Comparison of ENCODE assay signal across 1 cellular context in the genomic region with DNA sequence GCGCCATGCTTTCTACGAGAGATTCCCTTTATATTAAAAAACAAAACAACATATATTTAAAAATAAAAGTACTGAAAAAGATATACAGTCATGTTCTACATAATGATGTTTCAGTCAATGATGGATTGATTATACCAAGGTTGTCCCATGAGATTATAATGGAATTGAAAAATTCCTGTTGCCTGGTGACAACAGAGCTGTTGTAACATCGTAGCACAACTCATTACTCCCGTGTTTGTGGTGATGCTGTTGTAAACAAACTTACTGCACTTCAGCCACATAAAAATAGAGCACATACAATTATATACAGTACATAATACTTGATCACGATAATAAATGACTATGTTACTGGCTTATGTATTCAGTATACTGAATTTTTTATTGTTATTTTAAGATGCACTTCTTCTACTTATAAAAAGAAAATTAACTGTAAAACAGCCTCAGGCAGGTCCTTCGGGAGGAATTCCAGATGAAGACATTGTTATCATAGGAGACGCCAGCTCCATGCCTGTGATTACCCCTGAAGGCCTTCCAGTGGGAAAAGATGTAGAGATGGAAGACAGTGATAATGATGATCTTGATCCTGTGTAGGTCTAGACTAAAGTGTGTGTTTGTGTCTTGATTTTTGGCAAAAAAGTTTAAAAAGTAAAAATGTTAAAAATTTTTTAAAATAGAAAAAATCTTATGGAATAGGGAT.
TF ChIP-seq lines count a peak whose summit lies in the region.

No MANE protein-coding gene starts in this region.

TF ChIP-seq in WTC11, 78 proteins besides CTCF, POLR2A, EP300 and RAD21 (continued from another document):
- TF ChIP-seq MLX (CRISPR knock-in tag; IDR thresholded peaks at IDR 0.05) (no peak), TEAD1 (CRISPR knock-in tag; IDR thresholded peaks at IDR 0.05) (no peak), IRF2 (CRISPR knock-in tag; IDR thresholded peaks at IDR 0.05; ENCODE audit: borderline replicate concordance, low read depth) (no peak), PREB (CRISPR knock-in tag; IDR thresholded peaks at IDR 0.05; ENCODE audit: borderline replicate concordance) (no peak), FOXP1 (CRISPR knock-in tag; IDR thresholded peaks at IDR 0.05; ENCODE audit: borderline replicate concordance) (no peak), SMAD4 (CRISPR knock-in tag; IDR thresholded peaks at IDR 0.05) (no peak), ESRRA (CRISPR knock-in tag; IDR thresholded peaks at IDR 0.05; ENCODE audit: borderline replicate concordance) (no peak), GABPB1 (CRISPR knock-in tag; IDR thresholded peaks at IDR 0.05) (no peak), NFATC4 (CRISPR knock-in tag; IDR thresholded peaks at IDR 0.05) (no peak), JUN (CRISPR knock-in tag; IDR thresholded peaks at IDR 0.05) (no peak), ERG (CRISPR knock-in tag; IDR thresholded peaks at IDR 0.05) (no peak), ZNF671 (CRISPR knock-in tag; IDR thresholded peaks at IDR 0.05) (no peak)
- TF ChIP-seq, protein P1, sequence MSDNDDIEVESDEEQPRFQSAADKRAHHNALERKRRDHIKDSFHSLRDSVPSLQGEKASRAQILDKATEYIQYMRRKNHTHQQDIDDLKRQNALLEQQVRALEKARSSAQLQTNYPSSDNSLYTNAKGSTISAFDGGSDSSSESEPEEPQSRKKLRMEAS (CRISPR knock-in tag; IDR thresholded peaks at IDR 0.05), result no peak
- TF ChIP-seq, protein P2, sequence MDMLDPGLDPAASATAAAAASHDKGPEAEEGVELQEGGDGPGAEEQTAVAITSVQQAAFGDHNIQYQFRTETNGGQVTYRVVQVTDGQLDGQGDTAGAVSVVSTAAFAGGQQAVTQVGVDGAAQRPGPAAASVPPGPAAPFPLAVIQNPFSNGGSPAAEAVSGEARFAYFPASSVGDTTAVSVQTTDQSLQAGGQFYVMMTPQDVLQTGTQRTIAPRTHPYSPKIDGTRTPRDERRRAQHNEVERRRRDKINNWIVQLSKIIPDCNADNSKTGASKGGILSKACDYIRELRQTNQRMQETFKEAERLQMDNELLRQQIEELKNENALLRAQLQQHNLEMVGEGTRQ (CRISPR knock-in tag; IDR thresholded peaks at IDR 0.05), result no peak
